In genomic region chr5:81151546-81151945, GRCh38 we compare ENCODE assay signal across 20 cellular contexts.
DNase-seq lines count a peak whose midpoint lies in the region; ATAC-seq, FAIRE-seq and TF ChIP-seq lines count a peak whose summit lies in the region.
"Had no signal": no experiment of that assay in that cellular context is flagged by ENCODE, and none has a peak within 500 bp of the region (broad histone marks: within the 10 kb centered on the region; RNA-seq: fewer than 3 reads in every experiment).

No MANE protein-coding gene starts in this region.

- in situ Hi-C loops in gastrocnemius medialis (cut with MboI; ENCODE audit: low sequenced_read_pairs in 4 of 4) = no loop called here

- no peak for ATAC-seq in GM19023 (IDR thresholded peaks at IDR 0.05; ENCODE audit: unreplicated experiment)
- ATAC-seq in gastrocnemius medialis = no peak
- ATAC-seq: activated CD8-positive, alpha-beta T cell treated with anti-CD3 and anti-CD28 coated beads for 36 hours; lower lobe of right lung; sciatic nerve had no signal

- FAIRE-seq in bronchial epithelial cell (lab: Jason Lieb, UNC) = no peak
- FAIRE-seq: H54 had no signal

- no peaks in the 10 kb centered on the region for H3K27me3 ChIP-seq in MG63
- H3K27me3 ChIP-seq in bronchial epithelial cell (ENCODE audit: control insufficient read depth, insufficient read depth, low read length) = no peaks in the 10 kb centered on the region
- no peaks in the 10 kb centered on the region for H3K27me3 ChIP-seq in gastrocnemius medialis
- H3K27me3 ChIP-seq: dorsolateral prefrontal cortex, upper lobe of left lung had no signal

- no peak for TF ChIP-seq CTCF in AG09319 (IDR thresholded peaks at IDR 0.05; ENCODE audit: low read depth, low read length)
- TF ChIP-seq CTCF in bronchial epithelial cell (IDR thresholded peaks at IDR 0.05; ENCODE audit: insufficient read depth, low read length, severe bottlenecking) = no peak
- TF ChIP-seq CTCF in gastrocnemius medialis (IDR thresholded peaks at IDR 0.05 in 4 of 5, conservative IDR thresholded peaks at IDR 0.05 in 1 of 5) = no peak

- no peak overlapping the region for H3K27ac ChIP-seq in gastrocnemius medialis
- H3K27ac ChIP-seq: dorsolateral prefrontal cortex, lower lobe of right lung, upper lobe of left lung had no signal

- no peak overlapping the region for H3K4me3 ChIP-seq in MG63
- no peak overlapping the region for H3K4me3 ChIP-seq in bronchial epithelial cell (ENCODE audit: low read depth, low read length)
- H3K4me3 ChIP-seq in gastrocnemius medialis = no peak overlapping the region
- H3K4me3 ChIP-seq: dorsolateral prefrontal cortex, lower lobe of right lung, upper lobe of left lung had no signal

- 0 out of 2 replicates have a peak, but pooled peaks cover 1% of the 10 kb centered on the region for H3K9me3 ChIP-seq in MG63
- H3K9me3 ChIP-seq in gastrocnemius medialis = no peaks in the 10 kb centered on the region
- H3K9me3 ChIP-seq: upper lobe of left lung had no signal

- intact Hi-C loops in gastrocnemius medialis (cut with DNase I; ENCODE audit: low total_unique reads) = no loop called here
- intact Hi-C loops in posterior cingulate gyrus (cut with DNase I) = no loop called here

- no peak for TF ChIP-seq POLR2A in gastrocnemius medialis (IDR thresholded peaks at IDR 0.05)

- H3K4me1 ChIP-seq in gastrocnemius medialis = peaks cover 0 to 5% of the 10 kb centered on the region in 2 donors
- H3K4me1 ChIP-seq: lower lobe of right lung, upper lobe of left lung had no signal

- peak; percentile 11 for DNase-seq in AG09319 (ENCODE audit: extremely low read depth, low read depth)
- DNase-seq in MG63 = peak; percentile 7
- peak; percentile 43 for DNase-seq in bronchial epithelial cell (ENCODE audit: low read depth)
- peak; percentile 42 for DNase-seq in kidney tubule cell (ENCODE audit: low spot score)
- DNase-seq in gastrocnemius medialis = no peak
- no peak for DNase-seq in OCI-M2 (lab: John Stamatoyannopoulos, UW; ENCODE audit: unreplicated experiment)
- no peak for DNase-seq in posterior cingulate gyrus
- DNase-seq: activated CD8-positive, alpha-beta T cell treated with anti-CD3 and anti-CD28 coated beads for 36 hours; AML-193; anterior cingulate cortex; dorsolateral prefrontal cortex; lower lobe of right lung; NCI-H1417; nephron progenitor cell; stimulated activated CD4-positive, alpha-beta T cell treated with anti-CD3 and anti-CD28 coated beads, Interleukin-4, amount 100 ng/mL, for 4 hours; SW 1271; upper lobe of left lung had no signal

- H3K36me3 ChIP-seq in MG63 = no peaks in the 10 kb centered on the region
- H3K36me3 ChIP-seq in bronchial epithelial cell (ENCODE audit: control insufficient read depth, insufficient read depth, low read length) = no peaks in the 10 kb centered on the region
- no peaks in the 10 kb centered on the region for H3K36me3 ChIP-seq in gastrocnemius medialis
- H3K36me3 ChIP-seq: lower lobe of right lung, upper lobe of left lung had no signal

Comparison
In these comparisons a context has a peak if more than half of its experiments do, and no peak if none do; other contexts are left out.
1. DNase-seq: peak in AG09319 (single experiment), MG63 (single experiment), bronchial epithelial cell (single experiment) and kidney tubule cell (single experiment); none in gastrocnemius medialis (0 of 2), OCI-M2 (single experiment) and posterior cingulate gyrus (0 of 10).